In genomic region chr3:47394140-47394855, GRCh38 we compare ENCODE assay signal across 1 cellular context.
TF ChIP-seq lines count a peak whose summit lies in the region.

No MANE protein-coding gene starts in this region.

TF ChIP-seq in HepG2, 621 proteins besides CTCF, POLR2A, EP300 and RAD21 (continued from another document and continues in another):
- TF ChIP-seq SMAD3 (CRISPR knock-in tag; IDR thresholded peaks at IDR 0.05) (0 out of 2 replicates have a peak, but pooled peaks have one; percentile 27), ZNF556 (CRISPR knock-in tag; IDR thresholded peaks at IDR 0.05; ENCODE audit: borderline replicate concordance) (no peak), ZNF546 (CRISPR knock-in tag; conservative IDR thresholded peaks at IDR 0.05) (no peak), ZFX (CRISPR knock-in tag; IDR thresholded peaks at IDR 0.05; ENCODE audit: low read depth) (no peak), MED1 (CRISPR knock-in tag; IDR thresholded peaks at IDR 0.05) (peak; percentile 44; the same call in 1 of the 2 replicates), CSRNP1 (CRISPR knock-in tag; IDR thresholded peaks at IDR 0.05) (no peak), KAT2B (IDR thresholded peaks at IDR 0.05; ENCODE audit: borderline replicate concordance, low read depth, low read length) (no peak), CENPBD1 (CRISPR knock-in tag; IDR thresholded peaks at IDR 0.05; ENCODE audit: borderline replicate concordance, low read depth) (no peak), ARID5B (CRISPR knock-in tag; IDR thresholded peaks at IDR 0.05) (peak; percentile 78), IRF1 (CRISPR knock-in tag; IDR thresholded peaks at IDR 0.05; ENCODE audit: low read depth) (no peak), RARA (CRISPR knock-in tag; IDR thresholded peaks at IDR 0.05) (peak; percentile 69), HOXA5 (CRISPR knock-in tag; IDR thresholded peaks at IDR 0.05) (no peak), ZNF180 (CRISPR knock-in tag; IDR thresholded peaks at IDR 0.05; ENCODE audit: borderline replicate concordance, low read depth) (no peak), TFE3 (CRISPR knock-in tag; IDR thresholded peaks at IDR 0.05) (no peak), TMF1 (CRISPR knock-in tag; IDR thresholded peaks at IDR 0.05; ENCODE audit: low read depth) (no peak), DZIP1 (CRISPR knock-in tag; IDR thresholded peaks at IDR 0.05) (no peak), SATB2 (CRISPR knock-in tag; IDR thresholded peaks at IDR 0.05) (no peak), ZNF317 (CRISPR knock-in tag; IDR thresholded peaks at IDR 0.05) (no peak), CENPT (CRISPR knock-in tag; IDR thresholded peaks at IDR 0.05; ENCODE audit: low read depth) (no peak), PITX1 (CRISPR knock-in tag; IDR thresholded peaks at IDR 0.05) (0 out of 2 replicates have a peak, but pooled peaks have one; percentile 23), ELF1 (CRISPR knock-in tag; IDR thresholded peaks at IDR 0.05) (peak; percentile 56), TARDBP (CRISPR knock-in tag; IDR thresholded peaks at IDR 0.05) (peak; percentile 61; the same call in 1 of the 2 replicates), TOPORS (CRISPR knock-in tag; IDR thresholded peaks at IDR 0.05) (no peak), ZNF205 (CRISPR knock-in tag; IDR thresholded peaks at IDR 0.05) (no peak), NCOA1 (CRISPR knock-in tag; IDR thresholded peaks at IDR 0.05) (no peak), GPN1 (CRISPR knock-in tag; IDR thresholded peaks at IDR 0.05; ENCODE audit: borderline replicate concordance) (no peak), ZNF232 (CRISPR knock-in tag; IDR thresholded peaks at IDR 0.05; ENCODE audit: borderline replicate concordance) (no peak), NONO (IDR thresholded peaks at IDR 0.05) (no peak), NONO (CRISPR knock-in tag; conservative IDR thresholded peaks at IDR 0.05) (peak; percentile 64), ZBTB10 (CRISPR knock-in tag; IDR thresholded peaks at IDR 0.05; ENCODE audit: borderline replicate concordance) (no peak), ZBTB33 (CRISPR knock-in tag; IDR thresholded peaks at IDR 0.05) (no peak), TP53 (CRISPR knock-in tag; conservative IDR thresholded peaks at IDR 0.05) (no peak), PREB (CRISPR knock-in tag; IDR thresholded peaks at IDR 0.05) (no peak), ZNF430 (CRISPR knock-in tag; IDR thresholded peaks at IDR 0.05) (no peak), NCOA5 (CRISPR knock-in tag; IDR thresholded peaks at IDR 0.05) (no peak), ZBTB43 (CRISPR knock-in tag; conservative IDR thresholded peaks at IDR 0.05) (no peak), ZNF333 (CRISPR knock-in tag; IDR thresholded peaks at IDR 0.05; ENCODE audit: borderline replicate concordance) (no peak), ZC3H4 (CRISPR knock-in tag; IDR thresholded peaks at IDR 0.05; ENCODE audit: borderline replicate concordance) (no peak), NFKBIZ (CRISPR knock-in tag; IDR thresholded peaks at IDR 0.05) (no peak), KDM5B (CRISPR knock-in tag; IDR thresholded peaks at IDR 0.05; ENCODE audit: borderline replicate concordance) (no peak), ZNF335 (CRISPR knock-in tag; IDR thresholded peaks at IDR 0.05) (no peak), GATA4 (IDR thresholded peaks at IDR 0.05; ENCODE audit: borderline replicate concordance, low read depth) (no peak), FUBP1 (CRISPR knock-in tag; IDR thresholded peaks at IDR 0.05; ENCODE audit: borderline replicate concordance) (no peak), ZNF432 (CRISPR knock-in tag; IDR thresholded peaks at IDR 0.05; ENCODE audit: borderline replicate concordance) (no peak)
